In genomic region chr17:7916383-7916677, GRCh38 we compare ENCODE assay signal across 1 cellular context.
A peak's percentile ranks its signal among the peaks of the same experiment; 100 is the strongest.
TF ChIP-seq lines count a peak whose summit lies in the region.

No MANE protein-coding gene starts in this region.

TF ChIP-seq in K562, 482 proteins besides CTCF, POLR2A, EP300 and RAD21:
- peak; percentile 27; the same call in 1 of the 2 replicates for TF ChIP-seq ZNF395 (CRISPR knock-in tag; IDR thresholded peaks at IDR 0.05)
- peak; percentile 63 for TF ChIP-seq USF1 (CRISPR knock-in tag; IDR thresholded peaks at IDR 0.05)
- TF ChIP-seq SPI1 (IDR thresholded peaks at IDR 0.05; ENCODE audit: borderline replicate concordance, low read depth, low read length): no peak
- TF ChIP-seq TSHZ1 (CRISPR knock-in tag; IDR thresholded peaks at IDR 0.05): 0 out of 2 replicates have a peak, but pooled peaks have one; percentile 26
- TF ChIP-seq SIN3A (IDR thresholded peaks at IDR 0.05; ENCODE audit: borderline replicate concordance in 2 of 2, control insufficient read depth in 1 of 2, low read depth in 2 of 2, low read length in 2 of 2): no peak
- 0 out of 3 replicates have a peak, but pooled peaks of 1 of the 2 experiments have one; percentile 7 for TF ChIP-seq CBX3 (IDR thresholded peaks at IDR 0.05; ENCODE audit: borderline replicate concordance in 1 of 2, low read length in 2 of 2)
- no peak for TF ChIP-seq SMC3 (conservative IDR thresholded peaks at IDR 0.05; ENCODE audit: insufficient read depth, low read depth, low read length)
- TF ChIP-seq FOXP4 (CRISPR knock-in tag; IDR thresholded peaks at IDR 0.05; ENCODE audit: borderline replicate concordance): 0 out of 2 replicates have a peak, but pooled peaks have one; percentile 15
- TF ChIP-seq PRPF4 (IDR thresholded peaks at IDR 0.05; ENCODE audit: insufficient read depth, low read depth, low read length, poor library complexity, severe bottlenecking): no peak
- TF ChIP-seq PKNOX1 (IDR thresholded peaks at IDR 0.05): peak; percentile 40
- TF ChIP-seq MYC (IDR thresholded peaks at IDR 0.05; ENCODE audit: low read depth, low read length): no peak
- TF ChIP-seq MYC (CRISPR knock-in tag; IDR thresholded peaks at IDR 0.05; ENCODE audit: borderline replicate concordance, low read depth): peak; percentile 48; the same call in 1 of the 2 replicates
- TF ChIP-seq FOXP1 (CRISPR knock-in tag; IDR thresholded peaks at IDR 0.05): no peak
- TF ChIP-seq ZBTB33 (CRISPR knock-in tag; IDR thresholded peaks at IDR 0.05): 0 out of 2 replicates have a peak, but pooled peaks have one; percentile 5
- no peak for TF ChIP-seq NR2C2 (CRISPR knock-in tag; IDR thresholded peaks at IDR 0.05)
- TF ChIP-seq NR2C2 (tag; IDR thresholded peaks at IDR 0.05): 0 out of 2 replicates have a peak, but pooled peaks have one; percentile 8
- TF ChIP-seq BHLHE40 (IDR thresholded peaks at IDR 0.05; ENCODE audit: low read length): peak; percentile 95; the same call in 1 of the 2 replicates
- TF ChIP-seq ZNF512 (tag; IDR thresholded peaks at IDR 0.05): no peak
- TF ChIP-seq RCOR1 (IDR thresholded peaks at IDR 0.05; ENCODE audit: borderline replicate concordance in 1 of 2, low read depth in 2 of 2, low read length in 2 of 2): 0 out of 4 replicates have a peak, but pooled peaks of 1 of the 2 experiments have one; percentile 23
- 0 out of 4 replicates have a peak, but pooled peaks of 1 of the 2 experiments have one; percentile 3 for TF ChIP-seq MAZ (CRISPR knock-in tag; conservative IDR thresholded peaks at IDR 0.05 in 1 of 2, IDR thresholded peaks at IDR 0.05 in 1 of 2)
- TF ChIP-seq YY1 (IDR thresholded peaks at IDR 0.05; ENCODE audit: borderline replicate concordance in 1 of 3, control insufficient read depth in 1 of 3, extremely low read depth in 1 of 3, insufficient read depth in 3 of 3, insufficient read length in 1 of 3, insufficient replicate concordance in 2 of 3, low read depth in 1 of 3, low read length in 2 of 3): peak in 1 of 3 experiments; percentile 49
- TF ChIP-seq CREB1 (IDR thresholded peaks at IDR 0.05): 0 out of 2 replicates have a peak, but pooled peaks have one; percentile 16
- peak; percentile 1; the same call in 1 of the 2 replicates for TF ChIP-seq CREB1 (CRISPR knock-in tag; IDR thresholded peaks at IDR 0.05)
- no peak for TF ChIP-seq MAX (CRISPR knock-in tag; IDR thresholded peaks at IDR 0.05)
- TF ChIP-seq RNF2 (IDR thresholded peaks at IDR 0.05): peak; percentile 54
- no peak for TF ChIP-seq NFIX (CRISPR knock-in tag; IDR thresholded peaks at IDR 0.05; ENCODE audit: low read depth)
- no peak for TF ChIP-seq HDAC3 (IDR thresholded peaks at IDR 0.05; ENCODE audit: borderline replicate concordance, partially characterized antibody)
- 0 out of 2 replicates have a peak, but pooled peaks have one; percentile 10 for TF ChIP-seq RAD51 (IDR thresholded peaks at IDR 0.05; ENCODE audit: borderline replicate concordance, low read depth)
- TF ChIP-seq ZNF23 (CRISPR knock-in tag; IDR thresholded peaks at IDR 0.05): no peak
